Comparison of ENCODE assay signal across 1 cellular context in genomic region chr9:114275246-114275994, GRCh38.
TF ChIP-seq lines count a peak whose summit lies in the region.

No MANE protein-coding gene starts in this region.

TF ChIP-seq in WTC11, 78 proteins besides CTCF, POLR2A, EP300 and RAD21 (continued from another document):
- TF ChIP-seq AFF4 (CRISPR knock-in tag; IDR thresholded peaks at IDR 0.05; ENCODE audit: borderline replicate concordance) (no peak), ZNF219 (CRISPR knock-in tag; IDR thresholded peaks at IDR 0.05; ENCODE audit: borderline replicate concordance) (no peak), FOXK1 (CRISPR knock-in tag; IDR thresholded peaks at IDR 0.05) (no peak), FOXJ3 (CRISPR knock-in tag; IDR thresholded peaks at IDR 0.05; ENCODE audit: borderline replicate concordance) (no peak), HMGXB4 (CRISPR knock-in tag; IDR thresholded peaks at IDR 0.05) (no peak), ELF4 (CRISPR knock-in tag; IDR thresholded peaks at IDR 0.05; ENCODE audit: low read depth) (no peak)
- TF ChIP-seq, protein P1, sequence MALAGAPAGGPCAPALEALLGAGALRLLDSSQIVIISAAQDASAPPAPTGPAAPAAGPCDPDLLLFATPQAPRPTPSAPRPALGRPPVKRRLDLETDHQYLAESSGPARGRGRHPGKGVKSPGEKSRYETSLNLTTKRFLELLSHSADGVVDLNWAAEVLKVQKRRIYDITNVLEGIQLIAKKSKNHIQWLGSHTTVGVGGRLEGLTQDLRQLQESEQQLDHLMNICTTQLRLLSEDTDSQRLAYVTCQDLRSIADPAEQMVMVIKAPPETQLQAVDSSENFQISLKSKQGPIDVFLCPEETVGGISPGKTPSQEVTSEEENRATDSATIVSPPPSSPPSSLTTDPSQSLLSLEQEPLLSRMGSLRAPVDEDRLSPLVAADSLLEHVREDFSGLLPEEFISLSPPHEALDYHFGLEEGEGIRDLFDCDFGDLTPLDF (CRISPR knock-in tag; IDR thresholded peaks at IDR 0.05): no peak
- TF ChIP-seq, protein P2, sequence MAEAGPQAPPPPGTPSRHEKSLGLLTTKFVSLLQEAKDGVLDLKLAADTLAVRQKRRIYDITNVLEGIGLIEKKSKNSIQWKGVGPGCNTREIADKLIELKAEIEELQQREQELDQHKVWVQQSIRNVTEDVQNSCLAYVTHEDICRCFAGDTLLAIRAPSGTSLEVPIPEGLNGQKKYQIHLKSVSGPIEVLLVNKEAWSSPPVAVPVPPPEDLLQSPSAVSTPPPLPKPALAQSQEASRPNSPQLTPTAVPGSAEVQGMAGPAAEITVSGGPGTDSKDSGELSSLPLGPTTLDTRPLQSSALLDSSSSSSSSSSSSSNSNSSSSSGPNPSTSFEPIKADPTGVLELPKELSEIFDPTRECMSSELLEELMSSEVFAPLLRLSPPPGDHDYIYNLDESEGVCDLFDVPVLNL (CRISPR knock-in tag; IDR thresholded peaks at IDR 0.05; ENCODE audit: borderline replicate concordance, low read depth): no peak
- TF ChIP-seq, protein P3, sequence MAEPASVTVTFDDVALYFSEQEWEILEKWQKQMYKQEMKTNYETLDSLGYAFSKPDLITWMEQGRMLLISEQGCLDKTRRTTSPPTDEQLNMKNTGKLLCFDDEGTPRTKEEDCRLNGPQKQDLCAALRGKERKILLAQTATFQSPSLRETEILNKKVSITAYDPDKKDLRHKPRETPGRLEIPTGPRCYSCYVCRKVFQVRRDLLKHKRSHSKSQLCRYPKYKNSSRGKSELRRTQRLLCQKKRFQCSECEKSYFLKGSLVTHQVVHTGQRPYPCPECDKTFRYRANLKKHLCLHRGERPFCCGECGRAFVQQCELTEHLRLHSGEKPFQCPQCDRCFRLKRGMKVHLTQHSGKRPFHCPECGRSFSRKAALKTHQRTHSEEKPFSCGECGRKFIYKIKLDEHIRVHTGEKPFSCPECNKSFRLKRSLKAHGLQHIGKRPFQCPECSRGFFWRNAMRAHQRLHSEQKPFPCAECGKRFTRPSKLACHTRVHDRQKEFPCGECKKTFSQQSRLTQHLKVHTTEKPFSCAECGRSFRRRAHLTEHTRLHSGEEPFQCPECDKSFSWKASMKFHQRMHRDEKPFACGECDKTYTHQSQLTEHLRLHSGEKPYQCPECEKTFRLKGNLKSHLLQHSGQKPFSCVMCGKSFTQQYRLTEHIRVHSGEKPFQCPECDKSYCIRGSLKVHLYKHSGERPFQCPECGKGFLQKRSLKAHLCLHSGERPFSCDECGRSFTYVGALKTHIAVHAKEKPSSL (CRISPR knock-in tag; conservative IDR thresholded peaks at IDR 0.05): no peak
- TF ChIP-seq, protein P4, sequence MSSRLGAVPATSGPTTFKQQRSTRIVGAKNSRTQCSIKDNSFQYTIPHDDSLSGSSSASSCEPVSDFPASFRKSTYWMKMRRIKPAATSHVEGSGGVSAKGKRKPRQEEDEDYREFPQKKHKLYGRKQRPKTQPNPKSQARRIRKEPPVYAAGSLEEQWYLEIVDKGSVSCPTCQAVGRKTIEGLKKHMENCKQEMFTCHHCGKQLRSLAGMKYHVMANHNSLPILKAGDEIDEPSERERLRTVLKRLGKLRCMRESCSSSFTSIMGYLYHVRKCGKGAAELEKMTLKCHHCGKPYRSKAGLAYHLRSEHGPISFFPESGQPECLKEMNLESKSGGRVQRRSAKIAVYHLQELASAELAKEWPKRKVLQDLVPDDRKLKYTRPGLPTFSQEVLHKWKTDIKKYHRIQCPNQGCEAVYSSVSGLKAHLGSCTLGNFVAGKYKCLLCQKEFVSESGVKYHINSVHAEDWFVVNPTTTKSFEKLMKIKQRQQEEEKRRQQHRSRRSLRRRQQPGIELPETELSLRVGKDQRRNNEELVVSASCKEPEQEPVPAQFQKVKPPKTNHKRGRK (CRISPR knock-in tag; IDR thresholded peaks at IDR 0.05; ENCODE audit: borderline replicate concordance): no peak
TF ChIP-seq in WTC11: peak in this region for 0.
